16 cellular contexts compared by ENCODE assay signal in genomic region chr10:87942884-87943527, GRCh38.
DNase-seq lines count a peak whose midpoint lies in the region; ATAC-seq and TF ChIP-seq lines count a peak whose summit lies in the region.
"Had no signal": no experiment of that assay in that cellular context is flagged by ENCODE, and none has a peak within 500 bp of the region (broad histone marks: within the 10 kb centered on the region; RNA-seq: fewer than 3 reads in every experiment).

No MANE protein-coding gene starts in this region.

- H3K36me3 Mint-ChIP-seq in MCF 10A (ENCODE audit: insufficient read depth, unreplicated experiment) (peaks cover 57% of the 10 kb centered on the region), CD14-positive monocyte (peaks cover 42 to 56% of the 10 kb centered on the region in 2 donors)

- CTCF ChIA-PET in MCF 10A (lab: Yijun Ruan, JAX): interaction anchor here (1.2 kb wide), 1 partner anchor 149 kb away, joined by 3 read pairs; no protein-coding TSS in a partner anchor

- no peaks in the 10 kb centered on the region for H3K4me1 ChIP-seq in breast epithelium
- H3K4me1 ChIP-seq in RWPE2 (ENCODE audit: insufficient read depth, poor library complexity, severe bottlenecking): peaks cover 6% of the 10 kb centered on the region

- POLR2A ChIA-PET in MCF 10A (lab: Yijun Ruan, JAX): interaction anchor here (0.6 to 0.9 kb wide), 4 partner anchors 12 to 153 kb away, joined by 3 to 5 read pairs (median 3); no protein-coding TSS in a partner anchor

- no peak for TF ChIP-seq POLR2A in breast epithelium (IDR thresholded peaks at IDR 0.05)

- H3K9me3 Mint-ChIP-seq in MCF 10A (ENCODE audit: unreplicated experiment) (no peaks in the 10 kb centered on the region), CD14-positive monocyte (no peaks in the 10 kb centered on the region)

- no peak overlapping the region for H3K27ac Mint-ChIP-seq in MCF 10A (ENCODE audit: low read depth, unreplicated experiment)
- H3K27ac Mint-ChIP-seq in CD14-positive monocyte: peak overlapping the region in 2 of 7 donors; percentile 25 to 46

- peak; percentile 28 for DNase-seq in MCF 10A (ENCODE audit: unreplicated experiment)
- DNase-seq in breast epithelium (ENCODE audit: low spot score in 2 of 2): no peak
- no peak for DNase-seq in RWPE2 (ENCODE audit: low spot score)
- DNase-seq in epithelial cell of esophagus (ENCODE audit: low read depth): peak; percentile 45
- no peak for DNase-seq in CD14-positive monocyte (ENCODE audit: low spot score)
- DNase-seq: DMS53; NCI-H1092; NCI-H69; NK-92 treated with Interleukin-12 subunit alpha and Interleukin-12 subunit beta, amount 100 ng/mL, for 24 hours; PC-9 had no signal

- H3K27me3 ChIP-seq in breast epithelium (no peaks in the 10 kb centered on the region), RWPE2 (ENCODE audit: insufficient read depth, poor library complexity, severe bottlenecking) (no peaks in the 10 kb centered on the region)

- H3K4me1 Mint-ChIP-seq in MCF 10A (ENCODE audit: insufficient read depth, unreplicated experiment): peaks cover 5% of the 10 kb centered on the region
- H3K4me1 Mint-ChIP-seq in CD14-positive monocyte: peaks cover 42% of the 10 kb centered on the region

- TF ChIP-seq CTCF in MCF 10A (IDR thresholded peaks at IDR 0.05; ENCODE audit: unreplicated experiment) (no peak), breast epithelium (IDR thresholded peaks at IDR 0.05) (no peak), RWPE2 (IDR thresholded peaks at IDR 0.05; ENCODE audit: poor library complexity, severe bottlenecking) (no peak), epithelial cell of esophagus (IDR thresholded peaks at IDR 0.05; ENCODE audit: insufficient read depth, low read depth, low read length, missing control alignments) (no peak), CD14-positive monocyte (IDR thresholded peaks at IDR 0.05) (no peak)

- peaks cover 4% of the 10 kb centered on the region for H3K36me3 ChIP-seq in breast epithelium
- H3K36me3 ChIP-seq in RWPE2 (ENCODE audit: low read depth): peaks cover 7% of the 10 kb centered on the region

- ATAC-seq in RWPE2 (ENCODE audit: low read depth) (peak; percentile 58), HG02938 (IDR thresholded peaks at IDR 0.05; ENCODE audit: unreplicated experiment) (no peak), HG03139 (IDR thresholded peaks at IDR 0.05; ENCODE audit: unreplicated experiment) (no peak), HG02588 (IDR thresholded peaks at IDR 0.05; ENCODE audit: unreplicated experiment) (no peak)
- ATAC-seq: A549, Right ventricle myocardium inferior had no signal

- H3K27me3 Mint-ChIP-seq in MCF 10A (ENCODE audit: insufficient read depth, unreplicated experiment) (no peaks in the 10 kb centered on the region), CD14-positive monocyte (ENCODE audit: low read depth in 3 of 3) (no peaks in the 10 kb centered on the region)

- BruUV-seq in MCF 10A (replicated peaks; lab: Mats Ljungman, UMichigan): no TSS peak

- no peak overlapping the region for H3K4me3 Mint-ChIP-seq in MCF 10A (ENCODE audit: unreplicated experiment)
- H3K4me3 Mint-ChIP-seq in CD14-positive monocyte: no peak overlapping the region

- no peak overlapping the region for H3K4me3 ChIP-seq in breast epithelium
- H3K4me3 ChIP-seq in RWPE2 (ENCODE audit: severe bottlenecking): no peak overlapping the region
- H3K4me3 ChIP-seq in epithelial cell of esophagus (ENCODE audit: low read length): no peak overlapping the region
- H3K4me3 ChIP-seq: A549, PC-9, SK-N-MC had no signal

- H3K9me3 ChIP-seq in breast epithelium (no peaks in the 10 kb centered on the region), RWPE2 (ENCODE audit: severe bottlenecking) (no peaks in the 10 kb centered on the region)
- H3K9me3 ChIP-seq: A549 had no signal

- intact Hi-C loops in MCF 10A (cut with micrococcal nuclease) (no loop called here), breast epithelium (cut with DNase I; ENCODE audit: low total_unique reads) (no loop called here), CD14-positive monocyte (cut with micrococcal nuclease) (no loop called here)

- no peak overlapping the region for H3K27ac ChIP-seq in breast epithelium
- H3K27ac ChIP-seq in RWPE2 (ENCODE audit: poor library complexity, severe bottlenecking): no peak overlapping the region
- H3K27ac ChIP-seq: A549, PC-9, SK-N-MC had no signal

Comparison
In these comparisons a context has a peak if more than half of its experiments do, and no peak if none do; other contexts are left out.
1. DNase-seq: peak in MCF 10A (single experiment) and epithelial cell of esophagus (single experiment); none in breast epithelium (0 of 2), RWPE2 (single experiment) and CD14-positive monocyte (single experiment).